19 cellular contexts compared by ENCODE assay signal in the genomic region with DNA sequence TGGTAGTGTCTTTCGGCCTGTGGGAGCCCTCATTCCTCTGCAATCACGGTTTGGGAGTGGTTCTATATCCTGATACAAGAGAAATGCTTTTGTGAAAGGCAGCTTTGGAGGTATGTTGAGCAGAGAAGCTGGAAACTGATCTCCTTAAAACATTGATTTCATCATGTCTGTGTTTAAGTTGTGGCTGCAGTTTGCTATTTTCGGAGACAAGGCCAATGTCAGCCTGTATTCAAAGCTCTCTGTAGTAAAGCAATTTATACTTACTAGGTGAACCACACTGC.
"Had no signal": no experiment of that assay in that cellular context is flagged by ENCODE, and none has a peak within 500 bp of the region (broad histone marks: within the 10 kb centered on the region; RNA-seq: fewer than 3 reads in every experiment).

No MANE protein-coding gene starts in this region.

- H3K36me3 ChIP-seq: sigmoid colon, spleen, thoracic aorta, vagina had no signal

- H3K4me3 ChIP-seq: body of pancreas, sigmoid colon, spleen, thoracic aorta, vagina had no signal

- H3K36me3 Mint-ChIP-seq: activated naive CD4-positive, alpha-beta T cell treated with anti-CD3 and anti-CD28 coated beads, Interleukin-2, amount 10 ng/mL, durations not matched to agents 7 days and 5 days had no signal

- H3K4me1 ChIP-seq: body of pancreas, sigmoid colon, spleen, vagina had no signal

- H3K27ac ChIP-seq: body of pancreas, sigmoid colon, spleen, thoracic aorta, vagina had no signal

- H3K9me3 Mint-ChIP-seq: activated CD4-positive, alpha-beta memory T cell treated with anti-CD3 and anti-CD28 coated beads for 36 hours; activated naive CD4-positive, alpha-beta T cell treated with anti-CD3 and anti-CD28 coated beads, Interleukin-2, amount 10 ng/mL, durations not matched to agents 7 days and 5 days; memory B cell; type B pancreatic cell had no signal

- H3K9me3 ChIP-seq: body of pancreas, sigmoid colon, spleen, thoracic aorta, vagina had no signal

- H3K27me3 ChIP-seq: body of pancreas, sigmoid colon, spleen, vagina had no signal

- H3K27me3 Mint-ChIP-seq: activated CD4-positive, alpha-beta memory T cell treated with anti-CD3 and anti-CD28 coated beads for 36 hours; activated naive CD4-positive, alpha-beta T cell treated with anti-CD3 and anti-CD28 coated beads, Interleukin-2, amount 10 ng/mL, durations not matched to agents 7 days and 5 days; memory B cell; T-helper 17 cell had no signal

- H3K4me1 Mint-ChIP-seq: activated naive CD4-positive, alpha-beta T cell treated with anti-CD3 and anti-CD28 coated beads, Interleukin-2, amount 10 ng/mL, durations not matched to agents 7 days and 5 days; memory B cell; T-helper 17 cell had no signal

- DNase-seq: activated CD4-positive, alpha-beta memory T cell treated with anti-CD3 and anti-CD28 coated beads for 36 hours; activated CD4-positive, alpha-beta T cell treated with anti-CD3 and anti-CD28 coated beads for 48 hours; activated naive CD4-positive, alpha-beta T cell treated with anti-CD3 and anti-CD28 coated beads, Interleukin-2, amount 10 ng/mL, durations not matched to agents 7 days and 5 days; activated T-cell treated with anti-CD3 and anti-CD28 coated beads, Interleukin-2, amount 50 U/mL, for 48 hours; anterior cingulate cortex; body of pancreas; central memory CD4-positive, alpha-beta T cell; effector memory CD4-positive, alpha-beta T cell; left colon; nucleus accumbens; sigmoid colon; spleen; stimulated activated CD4-positive, alpha-beta T cell treated with anti-CD3 and anti-CD28 coated beads, Interleukin-4, amount 100 ng/mL, for 1 hour; stimulated activated naive CD4-positive, alpha-beta T cell; T-helper 17 cell had no signal

- H3K27ac Mint-ChIP-seq: activated CD4-positive, alpha-beta memory T cell treated with anti-CD3 and anti-CD28 coated beads for 36 hours; activated naive CD4-positive, alpha-beta T cell treated with anti-CD3 and anti-CD28 coated beads, Interleukin-2, amount 10 ng/mL, durations not matched to agents 7 days and 5 days; memory B cell; T-helper 17 cell; type B pancreatic cell had no signal

- H3K4me3 Mint-ChIP-seq: activated CD4-positive, alpha-beta memory T cell treated with anti-CD3 and anti-CD28 coated beads for 36 hours; activated naive CD4-positive, alpha-beta T cell treated with anti-CD3 and anti-CD28 coated beads, Interleukin-2, amount 10 ng/mL, durations not matched to agents 7 days and 5 days; memory B cell; T-helper 17 cell; type B pancreatic cell had no signal
